In genomic region chr3:105401691-105402149, GRCh38 we compare ENCODE assay signal across 21 cellular contexts. TPM values are rescaled to one million over a fixed set of nuclear protein-coding genes. Genes with fewer than 3 reads are reported as not detected.
DNase-seq lines count a peak whose midpoint lies in the region; ATAC-seq, FAIRE-seq and TF ChIP-seq lines count a peak whose summit lies in the region.
"Had no signal": no experiment of that assay in that cellular context is flagged by ENCODE, and none has a peak within 500 bp of the region (broad histone marks: within the 10 kb centered on the region; RNA-seq: fewer than 3 reads in every experiment).

No MANE protein-coding gene starts in this region.

- no peaks in the 10 kb centered on the region for H3K36me3 ChIP-seq in astrocyte (ENCODE audit: insufficient read depth, low read length)
- peaks cover 0 to 3% of the 10 kb centered on the region in 2 experiments for H3K36me3 ChIP-seq in keratinocyte (ENCODE audit: control insufficient read depth in 2 of 2, extremely low read depth in 1 of 2, insufficient read depth in 2 of 2, low read length in 2 of 2)
- peaks cover 0 to 6% (median 0%) of the 10 kb centered on the region in 6 donors for H3K36me3 ChIP-seq in spleen

- peak overlapping the region; percentile 87 for H3K27ac Mint-ChIP-seq in astrocyte (ENCODE audit: unreplicated experiment)
- H3K27ac Mint-ChIP-seq: activated CD4-positive, alpha-beta T cell treated with anti-CD3 and anti-CD28 coated beads, Interleukin-2, amount 10 ng/mL, durations not matched to agents 7 days and 5 days; activated naive CD4-positive, alpha-beta T cell treated with anti-CD3 and anti-CD28 coated beads, Interleukin-2, amount 50 U/mL, for 72 hours; CD4-positive, alpha-beta T cell; effector memory CD8-positive, alpha-beta T cell; nephron progenitor cell had no signal

- WGBS in A549 (ENCODE audit: missing lambda C conversion rate) = 11% methylated on average over 2 of the region's 2 CpGs
- WGBS in spleen, 5 donors = 70 to 84% (median 78%) methylated on average over 2 of the region's 2 CpGs

- H3K4me1 Mint-ChIP-seq in astrocyte (ENCODE audit: low read depth, unreplicated experiment) = peaks cover 39% of the 10 kb centered on the region
- H3K4me1 Mint-ChIP-seq: activated CD4-positive, alpha-beta T cell treated with anti-CD3 and anti-CD28 coated beads, Interleukin-2, amount 10 ng/mL, durations not matched to agents 7 days and 5 days; central memory CD8-positive, alpha-beta T cell had no signal

- peaks cover 13% of the 10 kb centered on the region for H3K9me3 Mint-ChIP-seq in astrocyte (ENCODE audit: unreplicated experiment)
- H3K9me3 Mint-ChIP-seq: central memory CD8-positive, alpha-beta T cell had no signal

- no peak for TF ChIP-seq EP300 in A549 (IDR thresholded peaks at IDR 0.05)

- H3K79me2 ChIP-seq in astrocyte (ENCODE audit: insufficient read depth, low read length) (peaks cover 60% of the 10 kb centered on the region), keratinocyte (ENCODE audit: control insufficient read depth, insufficient read depth, low read length) (peaks cover 27% of the 10 kb centered on the region)

- H3K27ac ChIP-seq in A549 (peak overlapping the region; percentile 90 to 94), astrocyte (ENCODE audit: low read depth, low read length) (peak overlapping the region; percentile 87), keratinocyte (ENCODE audit: control insufficient read depth, insufficient read depth, low read length) (peak overlapping the region; percentile 88), spleen (no peak overlapping the region)
- H3K27ac ChIP-seq: right lobe of liver had no signal

- CTCF ChIA-PET in A549 (lab: Yijun Ruan, JAX) = interaction anchor here (0.7 to 2.2 kb wide), 3 partner anchors 13 to 26 kb away, joined by 3 to 5 read pairs (median 3); no protein-coding TSS in a partner anchor

- H3K4me3 Mint-ChIP-seq in astrocyte (ENCODE audit: unreplicated experiment) = no peak overlapping the region
- H3K4me3 Mint-ChIP-seq: activated CD4-positive, alpha-beta T cell treated with anti-CD3 and anti-CD28 coated beads, Interleukin-2, amount 10 ng/mL, durations not matched to agents 7 days and 5 days; CD4-positive, alpha-beta T cell; central memory CD8-positive, alpha-beta T cell; effector memory CD8-positive, alpha-beta T cell; nephron progenitor cell had no signal

- H3K27me3 Mint-ChIP-seq in astrocyte (ENCODE audit: low read depth, unreplicated experiment) = no peaks in the 10 kb centered on the region
- H3K27me3 Mint-ChIP-seq: central memory CD8-positive, alpha-beta T cell; effector memory CD8-positive, alpha-beta T cell had no signal

- POLR2A ChIA-PET in A549 (lab: Yijun Ruan, JAX) = interaction anchor here (0.8 kb wide), 1 partner anchor 15 kb away, joined by 3 read pairs; no protein-coding TSS in a partner anchor

- peak; percentile 58 to 62; a peak in 5 of 6 replicates for ATAC-seq in A549
- ATAC-seq in HG02571 (IDR thresholded peaks at IDR 0.05; ENCODE audit: unreplicated experiment) = no peak
- ATAC-seq in HG02678 (IDR thresholded peaks at IDR 0.05; ENCODE audit: unreplicated experiment) = no peak
- ATAC-seq: activated naive CD4-positive, alpha-beta T cell treated with anti-CD3 and anti-CD28 coated beads, Interleukin-2, amount 50 U/mL, for 72 hours; effector memory CD8-positive, alpha-beta T cell; right lobe of liver had no signal

- DNase-seq in A549 (ENCODE audit: low read depth in 1 of 2, low spot score in 1 of 2) = peak in 1 of 2 experiments; percentile 68
- DNase-seq in HT1080 (ENCODE audit: low read depth) = peak; percentile 53
- DNase-seq in astrocyte (ENCODE audit: low read depth) = peak; percentile 88
- no peak for DNase-seq in keratinocyte (ENCODE audit: low read depth, low spot score)
- DNase-seq in RKO (ENCODE audit: low spot score) = no peak
- DNase-seq in spleen = no peak
- DNase-seq: activated CD4-positive, alpha-beta T cell treated with anti-CD3 and anti-CD28 coated beads, Interleukin-2, amount 10 ng/mL, durations not matched to agents 7 days and 5 days; CD4-positive, alpha-beta T cell; effector memory CD8-positive, alpha-beta T cell; foreskin melanocyte; nephron progenitor cell; right lobe of liver; stimulated activated CD4-positive, alpha-beta T cell treated with anti-CD3 and anti-CD28 coated beads, Interleukin-4, amount 100 ng/mL, for 1 hour; stimulated activated CD8-positive, alpha-beta memory T cell treated with anti-CD3 and anti-CD28 coated beads, Interleukin-4, amount 100 ng/mL, for 48 hours had no signal

- H3K4me1 ChIP-seq in A549 = peaks cover 57% of the 10 kb centered on the region
- H3K4me1 ChIP-seq in astrocyte (ENCODE audit: insufficient read depth, low read length) = peaks cover 25% of the 10 kb centered on the region
- peaks cover 34% of the 10 kb centered on the region for H3K4me1 ChIP-seq in keratinocyte (ENCODE audit: control insufficient read depth, extremely low read depth, insufficient read depth, low read length)
- no peaks in the 10 kb centered on the region for H3K4me1 ChIP-seq in spleen

- dilution Hi-C loops in keratinocyte (cut with MboI; ENCODE audit: extremely low pct_ligation_motif_present, low sequenced_read_pairs) = no loop called here

- no peak for TF ChIP-seq RAD21 in A549 (conservative IDR thresholded peaks at IDR 0.05 in 1 of 2, IDR thresholded peaks at IDR 0.05 in 1 of 2)

- intact Hi-C loops in spleen (cut with DNase I; ENCODE audit: low total_unique reads) = no loop called here

- H3K9me1 ChIP-seq in keratinocyte (ENCODE audit: control insufficient read depth, extremely low read depth, insufficient read depth, low read length) = no peaks in the 10 kb centered on the region

- FAIRE-seq in A549 (lab: Jason Lieb, UNC) (peak; percentile 77), astrocyte (lab: Jason Lieb, UNC) (no peak), keratinocyte (lab: Jason Lieb, UNC) (peak; percentile 13)
- FAIRE-seq: A204.1, GM12891, H1 had no signal

- H3K36me3 Mint-ChIP-seq in astrocyte (ENCODE audit: low read depth, unreplicated experiment) = peaks cover 22% of the 10 kb centered on the region

- peak overlapping the region; percentile 48 for H3K9ac ChIP-seq in astrocyte (ENCODE audit: low read length)
- peak overlapping the region; percentile 59 for H3K9ac ChIP-seq in keratinocyte (ENCODE audit: control insufficient read depth, extremely low read depth, insufficient read depth, low read length)

- no peak for TF ChIP-seq CTCF in A549 (IDR thresholded peaks at IDR 0.05)
- no peak for TF ChIP-seq CTCF in astrocyte (IDR thresholded peaks at IDR 0.05; ENCODE audit: insufficient read depth, low read depth, low read length)
- TF ChIP-seq CTCF in keratinocyte (optimal IDR thresholded peaks at IDR 0.05 in 1 of 3, IDR thresholded peaks at IDR 0.05 in 1 of 3, conservative IDR thresholded peaks at IDR 0.05 in 1 of 3; ENCODE audit: extremely low read depth in 1 of 3, insufficient read depth in 2 of 3, low read length in 3 of 3) = no peak
- no peak for TF ChIP-seq CTCF in spleen (IDR thresholded peaks at IDR 0.05 in 8 of 11, conservative IDR thresholded peaks at IDR 0.05 in 3 of 11)

- H4K20me1 ChIP-seq in astrocyte (ENCODE audit: insufficient read depth, low read length) = no peaks in the 10 kb centered on the region
- no peaks in the 10 kb centered on the region for H4K20me1 ChIP-seq in keratinocyte (ENCODE audit: control insufficient read depth, extremely low read depth, insufficient read depth, low read length)

- H3K4me2 ChIP-seq in A549 (peak overlapping the region; percentile 85), astrocyte (ENCODE audit: low read length) (peak overlapping the region; percentile 75), keratinocyte (ENCODE audit: control insufficient read depth, extremely low read depth, insufficient read depth, low read depth, low read length) (peak overlapping the region; percentile 59)

- no peak for TF ChIP-seq POLR2A in A549 (IDR thresholded peaks at IDR 0.05; ENCODE audit: low read length)
- no peak for TF ChIP-seq POLR2A in spleen (IDR thresholded peaks at IDR 0.05)

- H3K27me3 ChIP-seq in astrocyte (ENCODE audit: insufficient read depth, low read length) (no peaks in the 10 kb centered on the region), keratinocyte (ENCODE audit: control insufficient read depth, extremely low read depth, insufficient read depth, low read length) (no peaks in the 10 kb centered on the region), spleen (replicated peaks in 1 of 7) (no peaks in the 10 kb centered on the region)
- H3K27me3 ChIP-seq: right lobe of liver had no signal

- H3K9me3 ChIP-seq in A549 (peaks cover 15% of the 10 kb centered on the region), astrocyte (ENCODE audit: insufficient read depth, low read depth, low read length) (no peaks in the 10 kb centered on the region), keratinocyte (ENCODE audit: control insufficient read depth, low read depth, low read length) (peaks cover 6% of the 10 kb centered on the region), spleen (peaks cover 0 to 14% (median 7%) of the 10 kb centered on the region in 8 donors)
- H3K9me3 ChIP-seq: right lobe of liver had no signal

- no peak overlapping the region for H2AFZ ChIP-seq in astrocyte (ENCODE audit: low read depth, low read length)
- no peak overlapping the region for H2AFZ ChIP-seq in keratinocyte (ENCODE audit: control insufficient read depth, low read length)

- peak overlapping the region; percentile 26; the same call in 2 of the 3 replicates for H3K4me3 ChIP-seq in A549
- H3K4me3 ChIP-seq in astrocyte (ENCODE audit: insufficient read depth, low read depth, low read length) = peak overlapping the region; percentile 1
- peak overlapping the region in 2 of 3 experiments; percentile 3 to 38 for H3K4me3 ChIP-seq in keratinocyte (ENCODE audit: control insufficient read depth in 2 of 3, extremely low read depth in 1 of 3, insufficient read depth in 2 of 3, low read depth in 1 of 3, low read length in 3 of 3)
- no peak overlapping the region for H3K4me3 ChIP-seq in spleen
- H3K4me3 ChIP-seq: right lobe of liver had no signal

RNA-seq across cellular contexts. Expression of gene ALCAM, which starts 35.0 kb away (rescaled TPM):
- polyA plus RNA-seq in A549 (2011; rRNA removed) (145 and 170 TPM in 2 replicates), A549 (2017; fragmentation: RNase III; extraction: RNeasy Plus Mini Kit Qiagen cat#74134 plus additional on column Dnase treatment) (53.1 to 57.1 TPM (median 54.2 TPM) in 3 replicates), keratinocyte (49.9 to 71.3 TPM (median 67.6 TPM) in 3 replicates), spleen (10 to 100 TPM in 1 of 3 donors, 1 to 10 TPM in 2; 6.3 to 11.9 (median 7.0) TPM)
- polyA plus RNA-seq in A549 (2012; cell fraction: cytosol; rRNA removed) = 15.0 and 15.4 TPM in 2 replicates
- polyA plus RNA-seq in A549 (2012; cell fraction: nucleus; rRNA removed) = 17.2 and 18.6 TPM in 2 replicates
- 67.2 and 68.7 TPM in 2 replicates for polyA minus RNA-seq in A549 (2011; rRNA and poly(A)+ RNA removed)
- 127 and 136 TPM in 2 replicates for total RNA-seq in HT1080 (2014; rRNA removed; shearing (Covaris generic))
- polyA plus RNA-seq in HT1080 (2015; cell fraction: cytosol; rRNA removed) = 79.9 and 102 TPM in 2 replicates
- 246 and 259 TPM in 2 replicates for polyA plus RNA-seq in HT1080 (2015; cell fraction: nucleus; rRNA removed)
- total RNA-seq in astrocyte (137 and 154 TPM in 2 replicates), spleen (10 to 100 TPM in 6 of 7 donors, 1 to 10 TPM in 1; 8.4 to 18.5 (median 15.1) TPM)
- 38.9 TPM for polyA plus RNA-seq in keratinocyte (2011; ENCODE audit: low read depth)
- polyA plus RNA-seq in keratinocyte (2011; cell fraction: cytosol; rRNA removed) = 16.5 and 38.3 TPM in 2 replicates
- polyA plus RNA-seq in keratinocyte (2011; cell fraction: nucleus; rRNA removed) = 54.5 and 77.6 TPM in 2 replicates
- 22.5 and 56.2 TPM in 2 replicates for polyA plus RNA-seq in keratinocyte (2012; ENCODE audit: low replicate concordance)
- 19.3 to 124 TPM (median 59.1 TPM) in 3 replicates for polyA minus RNA-seq in keratinocyte
- polyA minus RNA-seq in keratinocyte (2011; cell fraction: cytosol; rRNA and poly(A)+ RNA removed) = 37.8 TPM
- polyA minus RNA-seq in keratinocyte (2011; cell fraction: nucleus; rRNA and poly(A)+ RNA removed) = 84.6 and 158 TPM in 2 replicates

Comparison
In these comparisons a context has a peak if more than half of its experiments do, and no peak if none do; other contexts are left out.
1. ATAC-seq: peak in A549 (2 of 2); none in HG02571 (single experiment) and HG02678 (single experiment).
2. DNase-seq: peak in HT1080 (single experiment) and astrocyte (single experiment); none in keratinocyte (single experiment), RKO (single experiment) and spleen (single experiment).
3. H3K27ac ChIP-seq: peak in A549 (2 of 2), astrocyte (single experiment) and keratinocyte (single experiment); none in spleen (0 of 8).
4. H3K4me3 ChIP-seq: peak in A549 (single experiment), astrocyte (single experiment) and keratinocyte (2 of 3); none in spleen (0 of 8).
5. Peak in every context shown above with its lines, with median percentiles within 50 percentile points of each other: H3K4me2 ChIP-seq.